In the genomic region with DNA sequence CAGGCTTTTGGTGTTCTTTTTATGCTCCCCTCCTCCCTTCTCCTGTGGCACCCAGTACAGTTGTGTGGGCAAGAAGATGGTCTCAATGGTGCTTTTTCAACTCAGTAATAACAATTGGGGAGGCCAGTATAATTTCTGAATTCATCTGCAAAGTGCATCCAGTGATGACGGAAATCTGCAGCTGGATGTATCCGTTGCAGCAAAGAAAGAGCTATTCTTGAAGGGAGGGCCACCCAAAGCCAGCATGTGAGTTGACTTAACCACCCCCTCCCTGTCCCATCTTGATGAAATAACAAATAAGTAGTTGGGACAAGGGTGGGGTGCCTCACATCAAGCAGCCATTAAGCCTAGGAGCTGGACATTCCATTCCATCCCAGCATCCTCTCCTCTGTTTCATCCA, we compare ENCODE assay signal across 30 cellular contexts. TPM values are rescaled to one million over a fixed set of nuclear protein-coding genes. Genes with fewer than 3 reads are reported as not detected.
DNase-seq lines count a peak whose midpoint lies in the region; ATAC-seq and TF ChIP-seq lines count a peak whose summit lies in the region.
"Had no signal": no experiment of that assay in that cellular context is flagged by ENCODE, and none has a peak within 500 bp of the region (broad histone marks: within the 10 kb centered on the region; RNA-seq: fewer than 3 reads in every experiment).

No MANE protein-coding gene starts in this region.

- no peaks in the 10 kb centered on the region for H3K9me3 Mint-ChIP-seq in CD4-positive, alpha-beta T cell

- H3K36me3 ChIP-seq in gastrocnemius medialis (no peaks in the 10 kb centered on the region), PC-3 (ENCODE audit: low read depth, low read length) (no peaks in the 10 kb centered on the region)
- H3K36me3 ChIP-seq: BLaER1 treated with 17β-estradiol and CSF1 and Interleukin-3, amounts not matched to agents 10 nM and 100 nM; HAP-1; MG63 had no signal

- no peaks in the 10 kb centered on the region for H3F3A ChIP-seq in PC-3 (ENCODE audit: low read length, unreplicated experiment)

- no peak for TF ChIP-seq POLR2A in gastrocnemius medialis (IDR thresholded peaks at IDR 0.05)

- no peaks in the 10 kb centered on the region for H3K9me3 ChIP-seq in CD4-positive, alpha-beta T cell (ENCODE audit: control insufficient read depth, low read length)
- H3K9me3 ChIP-seq in gastrocnemius medialis = no peaks in the 10 kb centered on the region
- H3K9me3 ChIP-seq in PC-3 (ENCODE audit: low read length) = no peaks in the 10 kb centered on the region
- H3K9me3 ChIP-seq: BLaER1 treated with 17β-estradiol and CSF1 and Interleukin-3, amounts not matched to agents 10 nM and 100 nM; HAP-1; MG63 had no signal

- peaks cover 67 to 86% of the 10 kb centered on the region in 2 donors for H3K4me1 ChIP-seq in gastrocnemius medialis
- H3K4me1 ChIP-seq in PC-3 (ENCODE audit: insufficient read depth, low read length) = peaks cover 13% of the 10 kb centered on the region

- intact Hi-C loops in CD4-positive, alpha-beta T cell (cut with DNase I, micrococcal nuclease) = loop anchor here in 1 of 2 experiments (2.0 to 10.0 kb wide), 2 partner anchors 22 to 150 kb away; no protein-coding TSS in a partner anchor
- intact Hi-C loops in dorsolateral prefrontal cortex (cut with DNase I) = loop anchor here in 1 of 2 donors (5.0 kb wide), 1 partner anchor 32 kb away; a partner anchor contains a TSS
- intact Hi-C loops in gastrocnemius medialis (cut with DNase I; ENCODE audit: low total_unique reads) = no loop called here
- intact Hi-C loops in PC-3 (cut with micrococcal nuclease) = no loop called here

- H3K9ac ChIP-seq in PC-3 (ENCODE audit: low read length) = no peak overlapping the region
- H3K9ac ChIP-seq: BLaER1 treated with 17β-estradiol and CSF1 and Interleukin-3, amounts not matched to agents 10 nM and 100 nM had no signal

- H3K4me3 ChIP-seq in dorsolateral prefrontal cortex (no peak overlapping the region), gastrocnemius medialis (no peak overlapping the region), PC-3 (ENCODE audit: low read length) (no peak overlapping the region)
- H3K4me3 ChIP-seq: BLaER1 treated with 17β-estradiol and CSF1 and Interleukin-3, amounts not matched to agents 10 nM and 100 nM; GM12878; HAP-1; MG63 had no signal

- peak overlapping the region; percentile 62 for H3K27ac Mint-ChIP-seq in CD4-positive, alpha-beta T cell

- H3K4me3 Mint-ChIP-seq in CD4-positive, alpha-beta T cell = no peak overlapping the region
- H3K4me3 Mint-ChIP-seq: CD4-positive, alpha-beta memory T cell had no signal

- H3K36me3 Mint-ChIP-seq in CD4-positive, alpha-beta T cell (ENCODE audit: low read depth) = peaks cover 13% of the 10 kb centered on the region

- TF ChIP-seq CTCF in CD4-positive, alpha-beta T cell (IDR thresholded peaks at IDR 0.05) = no peak
- TF ChIP-seq CTCF in dorsolateral prefrontal cortex (IDR thresholded peaks at IDR 0.05 in 54 of 56, conservative IDR thresholded peaks at IDR 0.05 in 2 of 56; ENCODE audit: low read depth in 1 of 56, partially characterized antibody in 56 of 56) (no peak), gastrocnemius medialis (IDR thresholded peaks at IDR 0.05 in 4 of 5, conservative IDR thresholded peaks at IDR 0.05 in 1 of 5) (no peak), PC-3 (conservative IDR thresholded peaks at IDR 0.05; ENCODE audit: low read depth, low read length) (no peak)

- no peaks in the 10 kb centered on the region for H3K79me2 ChIP-seq in PC-3 (ENCODE audit: low read length)

- no peak overlapping the region for H3K27ac ChIP-seq in CD4-positive, alpha-beta T cell (ENCODE audit: low read depth, low read length)
- H3K27ac ChIP-seq in dorsolateral prefrontal cortex = peak overlapping the region in 57 of 59 donors; percentile 32 to 98 (median 95)
- H3K27ac ChIP-seq in gastrocnemius medialis = peak overlapping the region; percentile 87 to 96 (median 94)
- no peak overlapping the region for H3K27ac ChIP-seq in PC-3 (ENCODE audit: low read length)
- H3K27ac ChIP-seq: BLaER1 treated with 17β-estradiol and CSF1 and Interleukin-3, amounts not matched to agents 10 nM and 100 nM had no signal

- peaks cover 7% of the 10 kb centered on the region for H3K27me3 Mint-ChIP-seq in CD4-positive, alpha-beta T cell

- H3K9me2 ChIP-seq in PC-3 (replicated peaks; ENCODE audit: low read length) = no peaks in the 10 kb centered on the region

- ATAC-seq in CD4-positive, alpha-beta T cell (ENCODE audit: poor library complexity) = no peak
- ATAC-seq in gastrocnemius medialis = no peak
- no peak for ATAC-seq in PC-3
- ATAC-seq: GM12878 had no signal

- no peaks in the 10 kb centered on the region for H3K27me3 ChIP-seq in CD4-positive, alpha-beta T cell (ENCODE audit: control insufficient read depth, insufficient read depth, low read length)
- peaks cover 0 to 87% (median 12%) of the 10 kb centered on the region in 45 donors for H3K27me3 ChIP-seq in dorsolateral prefrontal cortex
- no peaks in the 10 kb centered on the region for H3K27me3 ChIP-seq in gastrocnemius medialis
- no peaks in the 10 kb centered on the region for H3K27me3 ChIP-seq in PC-3 (ENCODE audit: low read length)
- H3K27me3 ChIP-seq: MG63 had no signal

- peaks cover 39% of the 10 kb centered on the region for H3K4me1 Mint-ChIP-seq in CD4-positive, alpha-beta T cell (ENCODE audit: low read depth)

- POLR2A ChIA-PET in CD4-positive, alpha-beta T cell (lab: Charles Lee) = interaction anchor here (1.3 to 1.8 kb wide), 2 partner anchors 30 to 71 kb away, joined by 5 to 8 read pairs; a partner anchor contains a TSS
- POLR2A ChIA-PET in PC-3 (lab: Charles Lee; ENCODE audit: unreplicated experiment) = no interaction called here

- no TSS peak for BruUV-seq in PC-3 (replicated peaks; lab: Mats Ljungman, UMichigan)

- no peaks in the 10 kb centered on the region for H4K20me1 ChIP-seq in PC-3 (ENCODE audit: low read length)

- in situ Hi-C loops in gastrocnemius medialis (cut with MboI; ENCODE audit: low sequenced_read_pairs in 4 of 4) = no loop called here

- DNase-seq in CD4-positive, alpha-beta T cell = no peak
- peak in 1 of 10 donors; percentile 32 for DNase-seq in dorsolateral prefrontal cortex
- DNase-seq in middle frontal gyrus (ENCODE audit: extremely low spot score, low spot score) = peak; percentile 16
- no peak for DNase-seq in gastrocnemius medialis
- DNase-seq in PC-3 = no peak
- no peak for DNase-seq in T-helper 2 cell
- DNase-seq in medulla oblongata (ENCODE audit: extremely low spot score) = no peak
- no peak for DNase-seq in NCI-H187 (lab: John Stamatoyannopoulos, UW)
- DNase-seq: CD4-positive, alpha-beta memory T cell; COR-L47; DMS53; GOT3; KBM-7; MG63; NCI-H1105 treated with DMSO at 0.1 percent for 48 hours; NCI-H146; NCI-H2029; NCI-H446 treated with DMSO at 0.1 percent for 48 hours; NCI-H526; NCI-H82; NK-92 treated with Interleukin-12 subunit alpha and Interleukin-12 subunit beta, amount 100 ng/mL, for 24 hours; Right ventricle myocardium superior; RPMI8226 had no signal

- H2AFZ ChIP-seq in PC-3 (ENCODE audit: low read length) = no peak overlapping the region

- no peak overlapping the region for H3K4me2 ChIP-seq in PC-3 (ENCODE audit: low read length)
- H3K4me2 ChIP-seq: BLaER1 treated with 17β-estradiol and CSF1 and Interleukin-3, amounts not matched to agents 10 nM and 100 nM had no signal

- CTCF ChIA-PET in CD4-positive, alpha-beta T cell (lab: Charles Lee) = interaction anchor here (5.3 kb wide), 1 partner anchor 71 kb away, joined by 29 read pairs; no protein-coding TSS in a partner anchor
- CTCF ChIA-PET in PC-3 (lab: Charles Lee) = no interaction called here

RNA-seq across cellular contexts. Expression of a gene that starts 30.7 kb away (rescaled TPM):
- 1,000 to 10,000 TPM; 3,132 to 3,144 TPM for total RNA-seq in CD4-positive, alpha-beta T cell
- total RNA-seq in dorsolateral prefrontal cortex (100 to 1,000 TPM in 104 of 120 experiments, 10 to 100 TPM in 16; 72.2 to 218 (median 129) TPM), gastrocnemius medialis (1,000 to 10,000 TPM in 2 of 4 donors, 100 to 1,000 TPM in 2; 689 to 1,948 (median 1,054) TPM), PC-3 (2014; rRNA removed) (17.8 and 18.1 TPM in 2 replicates)
- total RNA-seq: G401 had no signal

RNA-seq across cellular contexts. Expression of a gene that starts 32.7 kb away (rescaled TPM):
- not detected for total RNA-seq in CD4-positive, alpha-beta T cell
- total RNA-seq in dorsolateral prefrontal cortex = 1 to 10 TPM in 1 of 120 experiments, under 1 TPM in 27, not detected in 92; 0.25 to 1.3 (median 0.47) TPM
- total RNA-seq in gastrocnemius medialis = under 1 TPM in 1 of 4 donors, not detected in 3; 0.11 TPM
- not detected in 2 replicates for total RNA-seq in PC-3 (2014; rRNA removed)
- total RNA-seq: A172; CD4-positive, alpha-beta memory T cell; Daoy; G401; GM12878; Right ventricle myocardium superior; SK-MEL-5 had no signal

Comparison
In these comparisons a context has a peak if more than half of its experiments do, and no peak if none do; other contexts are left out.
1. H3K27ac ChIP-seq: peak in dorsolateral prefrontal cortex (57 of 59) and gastrocnemius medialis (4 of 4); none in CD4-positive, alpha-beta T cell (single experiment) and PC-3 (single experiment).